In the genomic region with DNA sequence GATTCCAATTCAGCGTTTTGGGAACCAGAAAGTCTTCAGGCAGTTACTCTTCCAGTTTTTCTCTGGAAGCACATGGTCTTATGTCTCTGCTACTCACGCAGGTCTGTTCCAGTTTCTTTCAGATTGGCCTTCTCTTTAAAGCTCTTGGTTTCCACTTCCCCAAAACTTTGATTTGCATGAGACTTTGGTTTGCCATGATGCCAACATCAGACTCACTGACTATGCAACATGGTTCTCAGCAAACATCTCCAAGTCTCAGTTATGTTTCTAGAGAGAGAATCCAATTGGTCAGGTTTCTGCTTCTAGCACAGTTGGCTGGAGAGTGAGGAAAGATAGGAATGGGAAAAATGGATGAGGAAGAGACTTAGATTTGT, we compare ENCODE assay signal across 9 cellular contexts. TPM values are rescaled to one million over a fixed set of nuclear protein-coding genes. Genes with fewer than 3 reads are reported as not detected.
A peak's percentile ranks its signal among the peaks of the same experiment; 100 is the strongest.
DNase-seq lines count a peak whose midpoint lies in the region; ATAC-seq and TF ChIP-seq lines count a peak whose summit lies in the region.
"Had no signal": no experiment of that assay in that cellular context is flagged by ENCODE, and none has a peak within 500 bp of the region (broad histone marks: within the 10 kb centered on the region; RNA-seq: fewer than 3 reads in every experiment).

No MANE protein-coding gene starts in this region.

- no peak for ATAC-seq in CD4-positive, CD25-positive, alpha-beta regulatory T cell (ENCODE audit: low read depth in 2 of 2)
- ATAC-seq in GM18861 (IDR thresholded peaks at IDR 0.05; ENCODE audit: unreplicated experiment) (peak; percentile 36), HG02981 (IDR thresholded peaks at IDR 0.05; ENCODE audit: unreplicated experiment) (peak; percentile 32), activated B cell treated with CpG ODN at 0.5 μM for 24 hours (ENCODE audit: low read depth) (peak; percentile 22), Right ventricle myocardium superior (ENCODE audit: poor library complexity) (no peak)

- POLR2A ChIA-PET in activated B cell treated with CpG ODN at 0.5 μM for 24 hours (lab: Charles Lee): interaction anchor here (1.0 to 1.5 kb wide), 5 partner anchors 14 to 1296 kb away, joined by 3 to 5 read pairs (median 3); a partner anchor contains a TSS
- POLR2A ChIA-PET in RWPE1 (lab: Yijun Ruan, JAX; ENCODE audit: low non-redundant PET): no interaction called here

- no peaks in the 10 kb centered on the region for H3K36me3 Mint-ChIP-seq in CD4-positive, CD25-positive, alpha-beta regulatory T cell
- peaks cover 14% of the 10 kb centered on the region for H3K36me3 Mint-ChIP-seq in activated B cell treated with CpG ODN at 0.5 μM for 24 hours (ENCODE audit: low read depth)

- peak overlapping the region in 3 of 4 donors; percentile 76 to 82 (median 82) for H3K4me3 Mint-ChIP-seq in CD4-positive, CD25-positive, alpha-beta regulatory T cell
- peak overlapping the region; percentile 64 for H3K4me3 Mint-ChIP-seq in activated B cell treated with CpG ODN at 0.5 μM for 24 hours

- H3K27me3 ChIP-seq in CD4-positive, CD25-positive, alpha-beta regulatory T cell (ENCODE audit: control insufficient read depth, insufficient read depth, low read length): no peaks in the 10 kb centered on the region
- H3K27me3 ChIP-seq in ascending aorta: no peaks in the 10 kb centered on the region
- no peaks in the 10 kb centered on the region for H3K27me3 ChIP-seq in right atrium auricular region

- CTCF ChIA-PET in activated B cell treated with CpG ODN at 0.5 μM for 24 hours (lab: Charles Lee) (no interaction called here), RWPE1 (lab: Yijun Ruan, JAX) (no interaction called here)

- H3K27ac Mint-ChIP-seq in CD4-positive, CD25-positive, alpha-beta regulatory T cell: peak overlapping the region; percentile 79 to 97 (median 90)
- peak overlapping the region; percentile 94 for H3K27ac Mint-ChIP-seq in activated B cell treated with CpG ODN at 0.5 μM for 24 hours

- no peaks in the 10 kb centered on the region for H3K36me3 ChIP-seq in CD4-positive, CD25-positive, alpha-beta regulatory T cell (ENCODE audit: control insufficient read depth, insufficient read depth, low read length)
- H3K36me3 ChIP-seq in ascending aorta (no peaks in the 10 kb centered on the region), right atrium auricular region (no peaks in the 10 kb centered on the region)

- DNase-seq in CD4-positive, CD25-positive, alpha-beta regulatory T cell: peak in 2 of 3 donors; percentile 4 to 32
- DNase-seq in activated B cell treated with CpG ODN at 0.5 μM for 24 hours: no peak
- DNase-seq in RWPE1 (ENCODE audit: low spot score): no peak
- no peak for DNase-seq in ascending aorta (ENCODE audit: low spot score in 2 of 2)
- DNase-seq in right atrium auricular region (ENCODE audit: low spot score): no peak
- DNase-seq in Right ventricle myocardium superior: no peak

- peak overlapping the region; percentile 89 for H3K4me3 ChIP-seq in CD4-positive, CD25-positive, alpha-beta regulatory T cell (ENCODE audit: low read depth, low read length)
- H3K4me3 ChIP-seq in ascending aorta (no peak overlapping the region), right atrium auricular region (no peak overlapping the region)

- H3K4me1 ChIP-seq in CD4-positive, CD25-positive, alpha-beta regulatory T cell (ENCODE audit: control insufficient read depth, insufficient read depth, low read length, poor library complexity, severe bottlenecking): peaks cover 70% of the 10 kb centered on the region
- H3K4me1 ChIP-seq in ascending aorta (peaks cover 3 to 5% of the 10 kb centered on the region in 2 donors), right atrium auricular region (peaks cover 0 to 24% of the 10 kb centered on the region in 2 donors)

- H3K9me3 ChIP-seq in CD4-positive, CD25-positive, alpha-beta regulatory T cell (ENCODE audit: control insufficient read depth in 2 of 2, low read length in 2 of 2): no peaks in the 10 kb centered on the region
- no peaks in the 10 kb centered on the region for H3K9me3 ChIP-seq in ascending aorta
- H3K9me3 ChIP-seq in right atrium auricular region: no peaks in the 10 kb centered on the region

- H3K4me1 Mint-ChIP-seq in CD4-positive, CD25-positive, alpha-beta regulatory T cell: peaks cover 33 to 49% (median 44%) of the 10 kb centered on the region in 4 donors
- H3K4me1 Mint-ChIP-seq in activated B cell treated with CpG ODN at 0.5 μM for 24 hours: peaks cover 58% of the 10 kb centered on the region

- H3K27me3 Mint-ChIP-seq in CD4-positive, CD25-positive, alpha-beta regulatory T cell: no peaks in the 10 kb centered on the region
- H3K27me3 Mint-ChIP-seq in activated B cell treated with CpG ODN at 0.5 μM for 24 hours: no peaks in the 10 kb centered on the region

- H3K27ac ChIP-seq in CD4-positive, CD25-positive, alpha-beta regulatory T cell (ENCODE audit: insufficient read depth, low read length, poor library complexity, severe bottlenecking): peak overlapping the region; percentile 98
- no peak overlapping the region for H3K27ac ChIP-seq in RWPE1
- no peak overlapping the region for H3K27ac ChIP-seq in ascending aorta
- H3K27ac ChIP-seq in right atrium auricular region: no peak overlapping the region
- H3K27ac ChIP-seq: VCaP had no signal

- intact Hi-C loops in activated B cell treated with CpG ODN at 0.5 μM for 24 hours (cut with micrococcal nuclease) (loop anchor here (1.0 to 10.0 kb wide), 5 partner anchors 37 to 2000 kb away; a partner anchor contains a TSS), ascending aorta (cut with DNase I) (no loop called here), Right ventricle myocardium superior (cut with DNase I) (no loop called here)

- H3K9me3 Mint-ChIP-seq in CD4-positive, CD25-positive, alpha-beta regulatory T cell: no peaks in the 10 kb centered on the region
- peaks cover 5% of the 10 kb centered on the region for H3K9me3 Mint-ChIP-seq in activated B cell treated with CpG ODN at 0.5 μM for 24 hours

- TF ChIP-seq CTCF in activated B cell treated with CpG ODN at 0.5 μM for 24 hours (IDR thresholded peaks at IDR 0.05) (no peak), RWPE1 (conservative IDR thresholded peaks at IDR 0.05; ENCODE audit: low read depth) (no peak), ascending aorta (IDR thresholded peaks at IDR 0.05) (no peak), right atrium auricular region (IDR thresholded peaks at IDR 0.05) (no peak)

RNA-seq across cellular contexts. Expression of a gene that starts 3.1 kb away (rescaled TPM):
- 41.4 TPM for total RNA-seq in CD4-positive, CD25-positive, alpha-beta regulatory T cell
- polyA plus RNA-seq in CD4-positive, CD25-positive, alpha-beta regulatory T cell: 1 to 10 TPM; 3.6 to 5.8 (median 4.6) TPM
- total RNA-seq in activated B cell treated with CpG ODN at 0.5 μM for 24 hours (37.1 and 42.8 TPM in 2 replicates), ascending aorta (13.0 TPM), right atrium auricular region (10 to 100 TPM; 24.2 to 30.4 TPM), Right ventricle myocardium superior (20.7 TPM)

Comparison
In these comparisons a context has a peak if more than half of its experiments do, and no peak if none do; other contexts are left out.
1. ATAC-seq: peak in GM18861 (single experiment), HG02981 (single experiment) and activated B cell treated with CpG ODN at 0.5 μM for 24 hours (single experiment); none in CD4-positive, CD25-positive, alpha-beta regulatory T cell (0 of 2) and Right ventricle myocardium superior (single experiment).
2. DNase-seq: peak in CD4-positive, CD25-positive, alpha-beta regulatory T cell (2 of 3); none in activated B cell treated with CpG ODN at 0.5 μM for 24 hours (single experiment), RWPE1 (single experiment), ascending aorta (0 of 2), right atrium auricular region (single experiment) and Right ventricle myocardium superior (single experiment).